Comparison of ENCODE assay signal across 20 cellular contexts in genomic region chr5:113039229-113039628, GRCh38.
DNase-seq lines count a peak whose midpoint lies in the region; ATAC-seq, FAIRE-seq and TF ChIP-seq lines count a peak whose summit lies in the region.
"Had no signal": no experiment of that assay in that cellular context is flagged by ENCODE, and none has a peak within 500 bp of the region (broad histone marks: within the 10 kb centered on the region; RNA-seq: fewer than 3 reads in every experiment).

No MANE protein-coding gene starts in this region.

- no peak for ATAC-seq in HepG2
- no peak for ATAC-seq in right lobe of liver
- ATAC-seq in K562, result no peak
- ATAC-seq: GM12878 had no signal

- DNase-seq in HepG2 (ENCODE audit: low spot score) (no peak), right lobe of liver (no peak), K562 (ENCODE audit: extremely low read depth in 1 of 4, low spot score in 3 of 4) (no peak), keratinocyte (ENCODE audit: low read depth, low spot score) (no peak), midbrain (lab: John Stamatoyannopoulos, UW) (no peak), progenitor cell of endocrine pancreas (ENCODE audit: low spot score, unreplicated experiment) (no peak), NCI-H2081 treated with DMSO at 0.1 percent for 48 hours (lab: John Stamatoyannopoulos, UW) (no peak), NCI-H1105 (lab: John Stamatoyannopoulos, UW) (no peak)
- DNase-seq: CD8-positive, alpha-beta memory T cell; DND-41; GDM1; GOT3; NCI-H1048; NCI-H187; Right ventricle myocardium superior had no signal

- no peak overlapping the region for H3K4me3 Mint-ChIP-seq in progenitor cell of endocrine pancreas (ENCODE audit: low read depth)
- H3K4me3 Mint-ChIP-seq: CD8-positive, alpha-beta memory T cell had no signal

- TF ChIP-seq POLR2A in HepG2 (IDR thresholded peaks at IDR 0.05; ENCODE audit: insufficient read depth in 1 of 2, low read depth in 2 of 2, low read length in 2 of 2) (no peak), right lobe of liver (IDR thresholded peaks at IDR 0.05) (no peak), K562 (conservative IDR thresholded peaks at IDR 0.05) (no peak)

- no peak for TF ChIP-seq CTCF in HepG2 (CRISPR knock-in tag; IDR thresholded peaks at IDR 0.05)
- no peak for TF ChIP-seq CTCF in right lobe of liver (IDR thresholded peaks at IDR 0.05)
- no peak for TF ChIP-seq CTCF in K562 (IDR thresholded peaks at IDR 0.05 in 2 of 3, conservative IDR thresholded peaks at IDR 0.05 in 1 of 3; ENCODE audit: insufficient read depth in 2 of 3, low read depth in 1 of 3, low read length in 3 of 3)
- no peak for TF ChIP-seq CTCF in keratinocyte (optimal IDR thresholded peaks at IDR 0.05 in 1 of 3, IDR thresholded peaks at IDR 0.05 in 1 of 3, conservative IDR thresholded peaks at IDR 0.05 in 1 of 3; ENCODE audit: extremely low read depth in 1 of 3, insufficient read depth in 2 of 3, low read length in 3 of 3)
- no peak for TF ChIP-seq CTCF in progenitor cell of endocrine pancreas (IDR thresholded peaks at IDR 0.05; ENCODE audit: unreplicated experiment)

- H3K27me3 Mint-ChIP-seq in progenitor cell of endocrine pancreas, result no peaks in the 10 kb centered on the region

- no peaks in the 10 kb centered on the region for H3K79me2 ChIP-seq in HepG2 (ENCODE audit: insufficient read depth, low read length)
- no peaks in the 10 kb centered on the region for H3K79me2 ChIP-seq in K562 (ENCODE audit: control insufficient read depth, insufficient read depth, low read length)
- no peaks in the 10 kb centered on the region for H3K79me2 ChIP-seq in keratinocyte (ENCODE audit: control insufficient read depth, insufficient read depth, low read length)

- POLR2A ChIA-PET in HepG2 (lab: Yijun Ruan, JAX) (no interaction called here), K562 (lab: Yijun Ruan, JAX) (interaction anchor here (0.5 kb wide), 1 partner anchor 12 kb away, joined by 4 read pairs; no protein-coding TSS in a partner anchor)

- no peak overlapping the region for H3K27ac ChIP-seq in HepG2 (ENCODE audit: extremely low read length, insufficient read depth, low read length)
- H3K27ac ChIP-seq in right lobe of liver, result no peak overlapping the region
- no peak overlapping the region for H3K27ac ChIP-seq in K562 (ENCODE audit: extremely low read depth, low read depth, low read length)
- H3K27ac ChIP-seq in keratinocyte (ENCODE audit: control insufficient read depth, insufficient read depth, low read length), result peak overlapping the region; percentile 83
- H3K27ac ChIP-seq: A549; BLaER1 treated with 17β-estradiol and CSF1 and Interleukin-3, amounts not matched to agents 10 nM and 100 nM; SK-N-MC had no signal

- H3K4me2 ChIP-seq in HepG2 (ENCODE audit: low read depth, low read length), result no peak overlapping the region
- H3K4me2 ChIP-seq in K562 (ENCODE audit: insufficient read depth, low read length), result no peak overlapping the region
- H3K4me2 ChIP-seq in keratinocyte (ENCODE audit: control insufficient read depth, extremely low read depth, insufficient read depth, low read depth, low read length), result no peak overlapping the region
- H3K4me2 ChIP-seq: A549; BLaER1 treated with 17β-estradiol and CSF1 and Interleukin-3, amounts not matched to agents 10 nM and 100 nM had no signal

- 90% methylated on average over 6 of the region's 7 CpGs for WGBS in HepG2 (ENCODE audit: low lambda C conversion rate)
- 100% methylated on average over 2 of the region's 7 CpGs for WGBS in right lobe of liver (ENCODE audit: insufficient coverage, low coverage, low lambda C conversion rate, missing lambda C conversion rate)
- WGBS in K562 (ENCODE audit: insufficient coverage, low coverage, missing lambda C conversion rate), result 73% methylated on average over 6 of the region's 7 CpGs

- H3K9me3 ChIP-seq in HepG2 (ENCODE audit: low read length), result no peaks in the 10 kb centered on the region
- no peaks in the 10 kb centered on the region for H3K9me3 ChIP-seq in right lobe of liver
- no peaks in the 10 kb centered on the region for H3K9me3 ChIP-seq in K562 (replicated peaks; ENCODE audit: control insufficient read depth, insufficient read depth, low read depth, low read length)
- H3K9me3 ChIP-seq in keratinocyte (ENCODE audit: control insufficient read depth, low read depth, low read length), result no peaks in the 10 kb centered on the region
- H3K9me3 ChIP-seq: A549; BLaER1 treated with 17β-estradiol and CSF1 and Interleukin-3, amounts not matched to agents 10 nM and 100 nM had no signal

- no peak for FAIRE-seq in HepG2 (lab: Jason Lieb, UNC)
- no peak for FAIRE-seq in K562 (lab: Jason Lieb, UNC)
- FAIRE-seq in keratinocyte (lab: Jason Lieb, UNC), result no peak
- FAIRE-seq: A549, D721Med, GM12878 had no signal

- H3K36me3 Mint-ChIP-seq in progenitor cell of endocrine pancreas (ENCODE audit: insufficient read depth), result peaks cover 4% of the 10 kb centered on the region

- H4K20me1 ChIP-seq in HepG2 (ENCODE audit: insufficient read depth, low read length), result no peaks in the 10 kb centered on the region
- no peaks in the 10 kb centered on the region for H4K20me1 ChIP-seq in K562 (replicated peaks; ENCODE audit: control insufficient read depth, insufficient read depth, low read length)
- no peaks in the 10 kb centered on the region for H4K20me1 ChIP-seq in keratinocyte (ENCODE audit: control insufficient read depth, extremely low read depth, insufficient read depth, low read length)
- H4K20me1 ChIP-seq: BLaER1 treated with 17β-estradiol and CSF1 and Interleukin-3, amounts not matched to agents 10 nM and 100 nM had no signal

- no peaks in the 10 kb centered on the region for H3K4me1 Mint-ChIP-seq in progenitor cell of endocrine pancreas (ENCODE audit: low read depth)

- CTCF ChIA-PET in HepG2 (lab: Yijun Ruan, JAX; ENCODE audit: low intra/inter-chr PET ratio, low total read pairs) (no interaction called here), K562 (lab: Yijun Ruan, JAX; ENCODE audit: low intra/inter-chr PET ratio) (no interaction called here)

- intact Hi-C loops in HepG2 (cut with micrococcal nuclease; ENCODE audit: unreplicated experiment), result no loop called here
- intact Hi-C loops in right lobe of liver (cut with DNase I), result no loop called here
- intact Hi-C loops in K562 (cut with micrococcal nuclease), result no loop called here

- no peaks in the 10 kb centered on the region for H3K27me3 ChIP-seq in HepG2 (ENCODE audit: control insufficient read depth in 1 of 2, insufficient read depth in 2 of 2, low read length in 2 of 2)
- no peaks in the 10 kb centered on the region for H3K27me3 ChIP-seq in right lobe of liver
- no peaks in the 10 kb centered on the region for H3K27me3 ChIP-seq in K562 (ENCODE audit: control insufficient read depth in 2 of 2, insufficient read depth in 2 of 2, low read length in 2 of 2)
- no peaks in the 10 kb centered on the region for H3K27me3 ChIP-seq in keratinocyte (ENCODE audit: control insufficient read depth, extremely low read depth, insufficient read depth, low read length)
- H3K27me3 ChIP-seq: BLaER1 treated with 17β-estradiol and CSF1 and Interleukin-3, amounts not matched to agents 10 nM and 100 nM had no signal

- H3K4me3 ChIP-seq in HepG2 (replicated peaks in 1 of 3; ENCODE audit: insufficient read depth in 1 of 3, low read depth in 2 of 3, low read length in 3 of 3) (no peak overlapping the region), right lobe of liver (no peak overlapping the region), K562 (no peak overlapping the region), keratinocyte (ENCODE audit: control insufficient read depth in 2 of 3, extremely low read depth in 1 of 3, insufficient read depth in 2 of 3, low read depth in 1 of 3, low read length in 3 of 3) (no peak overlapping the region)
- H3K4me3 ChIP-seq: A549; BLaER1 treated with 17β-estradiol and CSF1 and Interleukin-3, amounts not matched to agents 10 nM and 100 nM; GM12878; SK-N-MC had no signal

- H3K9me1 ChIP-seq in K562 (ENCODE audit: control insufficient read depth, insufficient read depth, low read length) (no peaks in the 10 kb centered on the region), keratinocyte (ENCODE audit: control insufficient read depth, extremely low read depth, insufficient read depth, low read length) (no peaks in the 10 kb centered on the region)

- TF ChIP-seq RAD21 in HepG2 (CRISPR knock-in tag; IDR thresholded peaks at IDR 0.05) (no peak), K562 (CRISPR knock-in tag; conservative IDR thresholded peaks at IDR 0.05 in 1 of 2, IDR thresholded peaks at IDR 0.05 in 1 of 2) (no peak)

- H3K36me3 ChIP-seq in HepG2 (replicated peaks in 1 of 2; ENCODE audit: control insufficient read depth in 1 of 2, insufficient read depth in 2 of 2, low read length in 2 of 2) (no peaks in the 10 kb centered on the region), right lobe of liver (peaks cover 0 to 68% (median 9%) of the 10 kb centered on the region in 4 donors), K562 (ENCODE audit: control insufficient read depth, insufficient read depth, low read length) (no peaks in the 10 kb centered on the region), keratinocyte (ENCODE audit: control insufficient read depth in 2 of 2, extremely low read depth in 1 of 2, insufficient read depth in 2 of 2, low read length in 2 of 2) (peaks cover 8 to 20% of the 10 kb centered on the region in 2 experiments)
- H3K36me3 ChIP-seq: BLaER1 treated with 17β-estradiol and CSF1 and Interleukin-3, amounts not matched to agents 10 nM and 100 nM had no signal

- BruUV-seq in HepG2 (replicated peaks; lab: Mats Ljungman, UMichigan) (no TSS peak), K562 (replicated peaks; lab: Mats Ljungman, UMichigan) (no TSS peak)

- no peak overlapping the region for H3K9ac ChIP-seq in HepG2 (ENCODE audit: insufficient read depth, low read depth, low read length)
- no peak overlapping the region for H3K9ac ChIP-seq in K562 (ENCODE audit: insufficient read depth in 1 of 2, low read depth in 2 of 2, low read length in 2 of 2)
- no peak overlapping the region for H3K9ac ChIP-seq in keratinocyte (ENCODE audit: control insufficient read depth, extremely low read depth, insufficient read depth, low read length)
- H3K9ac ChIP-seq: BLaER1 treated with 17β-estradiol and CSF1 and Interleukin-3, amounts not matched to agents 10 nM and 100 nM had no signal

- H2AFZ ChIP-seq in HepG2 (ENCODE audit: low read length) (no peak overlapping the region), K562 (ENCODE audit: low read depth, low read length) (no peak overlapping the region), keratinocyte (ENCODE audit: control insufficient read depth, low read length) (no peak overlapping the region)

- in situ Hi-C loops in HepG2 (cut with HindIII; ENCODE audit: extremely low pct_ligation_motif_present, low pct_unique_long_range_greater_than_20kb) (loop anchor here (25.0 kb wide), 1 partner anchor 473 kb away; the partner anchor contains the start of gene YTHDC2), K562 (cut with MboI) (no loop called here)

- dilution Hi-C loops in keratinocyte (cut with MboI; ENCODE audit: extremely low pct_ligation_motif_present, low sequenced_read_pairs), result no loop called here

- no peak overlapping the region for H3K27ac Mint-ChIP-seq in progenitor cell of endocrine pancreas

- H3K4me1 ChIP-seq in HepG2 (ENCODE audit: insufficient read depth, low read length) (no peaks in the 10 kb centered on the region), right lobe of liver (no peaks in the 10 kb centered on the region), K562 (replicated peaks in 1 of 2; ENCODE audit: control insufficient read depth in 2 of 2, insufficient read depth in 2 of 2, low read length in 2 of 2) (peaks cover 20 to 37% of the 10 kb centered on the region in 2 experiments), keratinocyte (ENCODE audit: control insufficient read depth, extremely low read depth, insufficient read depth, low read length) (peaks cover 23% of the 10 kb centered on the region)
- H3K4me1 ChIP-seq: A549 had no signal

- H3K9me3 Mint-ChIP-seq in progenitor cell of endocrine pancreas (ENCODE audit: low read depth), result no peaks in the 10 kb centered on the region
- H3K9me3 Mint-ChIP-seq: CD8-positive, alpha-beta memory T cell had no signal

- TF ChIP-seq EP300 in HepG2 (IDR thresholded peaks at IDR 0.05; ENCODE audit: low read depth in 2 of 2, low read length in 2 of 2), result no peak
- no peak for TF ChIP-seq EP300 in HepG2 (CRISPR knock-in tag; IDR thresholded peaks at IDR 0.05; ENCODE audit: borderline replicate concordance)
- no peak for TF ChIP-seq EP300 in K562 (IDR thresholded peaks at IDR 0.05; ENCODE audit: low read length)

Comparison
In these comparisons a context has a peak if more than half of its experiments do, and no peak if none do; other contexts are left out.
1. Of the 241 proteins assayed by ChIP-seq in both HepG2 and K562: peak only in HepG2: none; only in K562: none; in both: ZBTB33; in neither: 240.